ENCODE assay signal across 29 cellular contexts in genomic region chr11:6650104-6650503, GRCh38.
"Had no signal": no experiment of that assay in that cellular context is flagged by ENCODE, and none has a peak within 500 bp of the region (broad histone marks: within the 10 kb centered on the region; RNA-seq: fewer than 3 reads in every experiment).

No MANE protein-coding gene starts in this region.

- DNase-seq: naive thymus-derived CD4-positive, alpha-beta T cell; nephron progenitor cell; occipital lobe; ovary; posterior cingulate gyrus; psoas muscle; right cardiac atrium; right lobe of liver; sigmoid colon; spleen; stimulated activated CD4-positive, alpha-beta T cell treated with anti-CD3 and anti-CD28 coated beads, Interleukin-12 subunit alpha, Interleukin-12 subunit beta, amount 100 ng/mL, for 4 hours; stimulated activated CD4-positive, alpha-beta T cell treated with anti-CD3 and anti-CD28 coated beads, Interleukin-1b, Interleukin-23, amount 100 ng/mL, for 48 hours; stimulated activated CD4-positive, alpha-beta T cell treated with anti-CD3 and anti-CD28 coated beads, Interleukin-4, amount 100 ng/mL, for 1 hour; stimulated activated CD4-positive, alpha-beta T cell treated with anti-CD3 and anti-CD28 coated beads, Interleukin-4, amount 100 ng/mL, for 4 hours; stimulated activated CD8-positive, alpha-beta memory T cell treated with anti-CD3 and anti-CD28 coated beads, Interleukin-4, amount 100 ng/mL, for 48 hours; stimulated activated naive CD4-positive, alpha-beta T cell; stimulated activated naive CD8-positive, alpha-beta T cell treated with anti-CD3 and anti-CD28 coated beads, Interleukin-15, amount 100 ng/mL, for 72 hours; stimulated activated naive CD8-positive, alpha-beta T cell treated with anti-CD3 and anti-CD28 coated beads, Interleukin-15, Interleukin-2, amounts not matched to agents 100 U/mL and 50 U/mL, for 24 hours; thyroid gland; trophoblast cell had no signal

- H3K9me3 ChIP-seq: neutrophil, ovary, psoas muscle, right lobe of liver, sigmoid colon, spleen, thoracic aorta, thyroid gland, tibial nerve, upper lobe of left lung had no signal

- H3K27ac ChIP-seq: neutrophil, ovary, parathyroid adenoma, psoas muscle, right lobe of liver, thoracic aorta, thyroid gland, tibial nerve had no signal

- H3K4me1 ChIP-seq: parathyroid adenoma, right lobe of liver had no signal

- H3K4me3 ChIP-seq: ovary, psoas muscle, right lobe of liver, sigmoid colon, smooth muscle cell, spleen, thoracic aorta, thyroid gland, tibial nerve, upper lobe of left lung had no signal

- H3K36me3 ChIP-seq: neutrophil, ovary, right lobe of liver, spleen, thoracic aorta, thyroid gland, tibial nerve, upper lobe of left lung had no signal

- ATAC-seq: naive thymus-derived CD4-positive, alpha-beta T cell; natural killer cell treated with Interleukin-12 subunit alpha and Interleukin-12 subunit beta and Interleukin-15 and Interleukin-18, amount 100 ng/mL, for 72 hours; psoas muscle; right cardiac atrium; right lobe of liver; stimulated activated memory B cell treated with anti-CD40 and anti-IgM and Interleukin-4, amounts not matched to agents 10 μg/mL and 1 μg/mL and 100 μg/mL, for 72 hours had no signal

- FAIRE-seq: urothelium cell line had no signal

- H3K27me3 ChIP-seq: ovary, right lobe of liver, sigmoid colon, thyroid gland had no signal
